In the genomic region with DNA sequence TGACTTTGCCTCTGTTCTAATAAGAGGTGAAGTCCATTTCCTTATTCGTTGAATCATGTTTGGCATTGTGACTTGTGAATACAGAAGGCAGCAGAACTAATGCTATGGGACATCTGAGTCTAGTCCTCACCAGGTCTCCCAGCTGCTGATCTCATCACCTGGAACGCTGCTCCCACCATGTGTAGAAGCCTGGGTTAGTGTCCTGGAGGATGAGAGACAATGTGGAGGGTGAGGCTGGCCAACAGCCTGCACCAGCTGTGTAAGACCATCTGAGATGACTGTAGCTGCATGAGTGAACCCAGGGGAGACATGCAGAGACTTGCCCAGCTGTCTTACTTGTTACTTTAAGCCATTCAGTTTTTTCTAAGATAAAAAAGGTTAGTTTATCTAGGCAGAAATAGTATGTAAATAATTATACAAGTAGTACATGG, we compare ENCODE assay signal across 9 cellular contexts. TPM values are rescaled to one million over a fixed set of nuclear protein-coding genes. Genes with fewer than 3 reads are reported as not detected.
DNase-seq lines count a peak whose midpoint lies in the region; ATAC-seq and TF ChIP-seq lines count a peak whose summit lies in the region.
"Had no signal": no experiment of that assay in that cellular context is flagged by ENCODE, and none has a peak within 500 bp of the region (broad histone marks: within the 10 kb centered on the region; RNA-seq: fewer than 3 reads in every experiment).

No MANE protein-coding gene starts in this region.

- H3K36me3 Mint-ChIP-seq in CD4-positive, alpha-beta memory T cell: peaks cover 0 to 3% of the 10 kb centered on the region in 2 donors

- TF ChIP-seq CTCF in foreskin keratinocyte (conservative IDR thresholded peaks at IDR 0.05): peak; percentile 14

- CTCF ChIA-PET in CD4-positive, alpha-beta memory T cell (lab: Charles Lee; ENCODE audit: partially characterized antibody): no interaction called here

- H3K27me3 Mint-ChIP-seq in CD4-positive, alpha-beta memory T cell: peaks cover 39 to 44% of the 10 kb centered on the region in 2 donors

- H3K27ac ChIP-seq in BLaER1 treated with 17β-estradiol and CSF1 and Interleukin-3, amounts not matched to agents 10 nM and 100 nM: peak overlapping the region in 4 of 11 experiments; percentile 22 to 59 (median 41); a peak in 7 of 22 replicates
- H3K27ac ChIP-seq in foreskin keratinocyte: no peak overlapping the region
- no peak overlapping the region for H3K27ac ChIP-seq in CD4-positive, alpha-beta memory T cell (ENCODE audit: low read depth, low read length)

- H3K4me1 Mint-ChIP-seq in CD4-positive, alpha-beta memory T cell: peaks cover 12 to 28% (median 20%) of the 10 kb centered on the region in 4 donors

- H3K9ac ChIP-seq in BLaER1 treated with 17β-estradiol and CSF1 and Interleukin-3, amounts not matched to agents 10 nM and 100 nM: no peak overlapping the region

- H3K4me1 ChIP-seq in BLaER1 treated with 17β-estradiol and CSF1 and Interleukin-3, amounts not matched to agents 10 nM and 100 nM: peaks cover 26 to 53% (median 46%) of the 10 kb centered on the region in 10 experiments
- H3K4me1 ChIP-seq in foreskin keratinocyte: peaks cover 9% of the 10 kb centered on the region
- peaks cover 9% of the 10 kb centered on the region for H3K4me1 ChIP-seq in CD4-positive, alpha-beta memory T cell (ENCODE audit: insufficient read depth, low read length)

- intact Hi-C loops in CD4-positive, alpha-beta memory T cell (cut with micrococcal nuclease): no loop called here

- H3K4me2 ChIP-seq in BLaER1 treated with 17β-estradiol and CSF1 and Interleukin-3, amounts not matched to agents 10 nM and 100 nM: peak overlapping the region in 10 of 11 experiments; percentile 16 to 59 (median 38); a peak in 16 of 22 replicates

- peaks cover 39 to 47% (median 41%) of the 10 kb centered on the region in 11 experiments for H3K27me3 ChIP-seq in BLaER1 treated with 17β-estradiol and CSF1 and Interleukin-3, amounts not matched to agents 10 nM and 100 nM
- peaks cover 32% of the 10 kb centered on the region for H3K27me3 ChIP-seq in foreskin keratinocyte
- peaks cover 16% of the 10 kb centered on the region for H3K27me3 ChIP-seq in CD4-positive, alpha-beta memory T cell (ENCODE audit: insufficient read depth, low read length)

- peaks cover 0 to 2% (median 0%) of the 10 kb centered on the region in 8 donors for H3K9me3 Mint-ChIP-seq in CD4-positive, alpha-beta memory T cell

- H3K4me3 Mint-ChIP-seq in CD4-positive, alpha-beta memory T cell: no peak overlapping the region

- POLR2A ChIA-PET in CD4-positive, alpha-beta memory T cell (lab: Charles Lee; ENCODE audit: partially characterized antibody): interaction anchor here (1.6 kb wide), 1 partner anchor 15 kb away, joined by 12 read pairs; no protein-coding TSS in a partner anchor

- H3K36me3 ChIP-seq in BLaER1 treated with 17β-estradiol and CSF1 and Interleukin-3, amounts not matched to agents 10 nM and 100 nM: no peaks in the 10 kb centered on the region
- H3K36me3 ChIP-seq in CD4-positive, alpha-beta memory T cell (ENCODE audit: insufficient read depth, low read length): no peaks in the 10 kb centered on the region

- H3K9me3 ChIP-seq in BLaER1 treated with 17β-estradiol and CSF1 and Interleukin-3, amounts not matched to agents 10 nM and 100 nM (replicated peaks in 1 of 11): peaks cover 0 to 16% (median 0%) of the 10 kb centered on the region in 11 experiments; a peak in 4 of 22 replicates
- no peaks in the 10 kb centered on the region for H3K9me3 ChIP-seq in CD4-positive, alpha-beta memory T cell (ENCODE audit: control insufficient read depth in 1 of 2, low read length in 2 of 2)

- DNase-seq in foreskin keratinocyte: peak; percentile 84 to 92
- DNase-seq in CD4-positive, alpha-beta memory T cell: no peak
- DNase-seq in RKO (ENCODE audit: low spot score): no peak
- DNase-seq in NCI-H524 treated with DMSO at 0.1 percent for 48 hours (lab: John Stamatoyannopoulos, UW): no peak
- DNase-seq in activated CD4-positive, alpha-beta T cell treated with anti-CD3 and anti-CD28 coated beads, Interleukin-2, amount 50 U/mL, for 48 hours: no peak
- DNase-seq: MV-4-11 had no signal

- H4K20me1 ChIP-seq in BLaER1 treated with 17β-estradiol and CSF1 and Interleukin-3, amounts not matched to agents 10 nM and 100 nM: peaks cover 0 to 4% (median 0%) of the 10 kb centered on the region in 11 experiments; a peak in 1 of 22 replicates

- no peak overlapping the region for H3K4me3 ChIP-seq in BLaER1 treated with 17β-estradiol and CSF1 and Interleukin-3, amounts not matched to agents 10 nM and 100 nM
- no peak overlapping the region for H3K4me3 ChIP-seq in CD4-positive, alpha-beta memory T cell (ENCODE audit: low read length in 2 of 2)

- peak; percentile 28 for ATAC-seq in GM19351 (IDR thresholded peaks at IDR 0.05; ENCODE audit: unreplicated experiment)
- peak; percentile 48 for ATAC-seq in HG03565 (IDR thresholded peaks at IDR 0.05; ENCODE audit: unreplicated experiment)
- ATAC-seq in foreskin keratinocyte: peak; percentile 84

- H3K27ac Mint-ChIP-seq in CD4-positive, alpha-beta memory T cell: no peak overlapping the region

RNA-seq across cellular contexts. Expression of a gene that starts 3.5 kb away (rescaled TPM):
- total RNA-seq in foreskin keratinocyte: 0.48 and 0.56 TPM in 2 replicates
- polyA plus RNA-seq in foreskin keratinocyte: 0.47 and 0.57 TPM in 2 replicates
- total RNA-seq in CD4-positive, alpha-beta memory T cell: under 1 TPM in 1 of 2 experiments, not detected in 1; 0.44 TPM
- under 1 TPM in 1 of 2 donors, not detected in 1; 0.21 TPM for polyA plus RNA-seq in CD4-positive, alpha-beta memory T cell

RNA-seq across cellular contexts. Expression of a gene that starts 32.0 kb away (rescaled TPM):
- total RNA-seq in foreskin keratinocyte: 0.07 TPM in 1 of 2 replicates, not detected in the other
- 0.04 and 0.08 TPM in 2 replicates for polyA plus RNA-seq in foreskin keratinocyte
- not detected for total RNA-seq in CD4-positive, alpha-beta memory T cell
- not detected for polyA plus RNA-seq in CD4-positive, alpha-beta memory T cell

Comparison
In these comparisons a context has a peak if more than half of its experiments do, and no peak if none do; other contexts are left out.
1. ATAC-seq: peak in every context shown above with its lines; median percentile 84 in foreskin keratinocyte; 48 in HG03565; 28 in GM19351.
2. DNase-seq: peak in foreskin keratinocyte (2 of 2); none in CD4-positive, alpha-beta memory T cell (0 of 5), RKO (single experiment), NCI-H524 treated with DMSO at 0.1 percent for 48 hours (single experiment) and activated CD4-positive, alpha-beta T cell treated with anti-CD3 and anti-CD28 coated beads, Interleukin-2, amount 50 U/mL, for 48 hours (0 of 2).